In the genomic region with DNA sequence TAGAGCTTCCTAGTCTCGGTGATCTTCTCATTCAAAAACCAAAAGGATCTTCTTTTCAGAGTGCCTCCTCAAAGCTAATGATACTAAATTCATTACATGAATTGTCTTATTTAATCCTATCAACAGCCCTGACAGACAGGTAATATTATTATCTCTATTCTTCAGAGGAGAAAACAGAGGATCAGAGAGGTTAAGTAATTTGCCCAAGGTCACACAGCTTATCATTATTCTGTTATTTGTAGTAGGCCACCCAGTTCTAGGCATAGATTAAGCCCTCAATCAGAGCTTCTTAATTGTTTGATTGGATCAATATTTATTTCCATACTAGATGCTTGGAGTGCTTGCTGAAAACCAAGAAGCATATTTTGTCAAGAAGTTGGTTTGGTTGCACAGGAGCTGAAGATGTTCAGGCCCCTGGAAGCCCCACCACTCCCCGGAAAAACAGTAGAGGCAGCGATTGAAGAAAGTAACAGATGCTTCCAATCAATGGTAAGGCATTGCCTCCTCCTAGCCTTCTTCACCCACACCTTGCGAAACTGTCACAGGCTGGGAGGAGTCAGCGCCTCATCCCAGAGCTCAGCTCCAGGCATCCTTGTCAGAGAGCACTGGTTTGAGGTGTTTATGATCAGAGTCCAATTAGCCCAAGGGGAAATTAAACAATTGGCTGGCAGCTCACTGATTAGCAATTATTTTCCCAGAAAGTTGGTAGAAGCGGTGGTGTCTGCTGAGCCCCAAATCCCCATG, we compare ENCODE assay signal across 16 cellular contexts.
DNase-seq lines count a peak whose midpoint lies in the region; FAIRE-seq and TF ChIP-seq lines count a peak whose summit lies in the region.
"Had no signal": no experiment of that assay in that cellular context is flagged by ENCODE, and none has a peak within 500 bp of the region (broad histone marks: within the 10 kb centered on the region; RNA-seq: fewer than 3 reads in every experiment).

No MANE protein-coding gene starts in this region.

- no peak for FAIRE-seq in H1 (lab: Jason Lieb, UNC)
- FAIRE-seq: A204.1, GM12878, GM18507, HTR-8/SVneo had no signal

- H4K8ac ChIP-seq in H1 (ENCODE audit: extremely low read depth, insufficient read depth, low read length) (no peak overlapping the region), trophoblast cell (ENCODE audit: low read depth, low read length) (peak overlapping the region; percentile 55)

- H3K79me2 ChIP-seq in H1 (ENCODE audit: control insufficient read depth in 1 of 2, insufficient read depth in 2 of 2, low read length in 2 of 2): no peaks in the 10 kb centered on the region
- no peaks in the 10 kb centered on the region for H3K79me2 ChIP-seq in trophoblast cell (ENCODE audit: control insufficient read depth, insufficient read depth, low read length, poor library complexity)

- 90% methylated on average over 6 of the region's 6 CpGs; no CpG with 5 or more reads in 1 of the 2 experiments for WGBS in H1 (ENCODE audit: extremely low coverage in 1 of 2, insufficient coverage in 1 of 2, insufficient read length in 1 of 2, insufficient replicate concordance in 2 of 2, low coverage in 1 of 2, low lambda C conversion rate in 2 of 2, missing lambda C conversion rate in 1 of 2), 2 experiments
- WGBS in trophoblast cell (ENCODE audit: extremely low coverage, insufficient coverage, insufficient read length): no CpG with 5 or more reads among the region's 6 CpGs

- H3K9ac ChIP-seq in H1 (replicated peaks in 1 of 4; ENCODE audit: extremely low read depth in 1 of 4, low read depth in 3 of 4, low read length in 3 of 4) (no peak overlapping the region), trophoblast cell (ENCODE audit: low read length) (no peak overlapping the region)

- TF ChIP-seq CTCF in H1 (IDR thresholded peaks at IDR 0.05; ENCODE audit: control extremely low read depth in 1 of 3, insufficient read depth in 1 of 3, low read depth in 1 of 3, low read length in 3 of 3): no peak

- H3K36me3 ChIP-seq in H1 (ENCODE audit: control insufficient read depth in 2 of 4, insufficient read depth in 4 of 4, low read length in 3 of 4) (no peaks in the 10 kb centered on the region), trophoblast cell (ENCODE audit: control insufficient read depth in 1 of 2, insufficient read depth in 2 of 2, low read length in 2 of 2) (no peaks in the 10 kb centered on the region)

- no peaks in the 10 kb centered on the region for H3K9me3 ChIP-seq in H1 (ENCODE audit: insufficient read depth in 2 of 2, low read depth in 1 of 2, low read length in 1 of 2)
- H3K9me3 ChIP-seq in trophoblast cell (ENCODE audit: insufficient read depth, low read depth, low read length): no peaks in the 10 kb centered on the region

- H4K12ac ChIP-seq in trophoblast cell (ENCODE audit: low read depth, low read length): no peak overlapping the region

- H2BK15ac ChIP-seq in H1 (ENCODE audit: low read length): no peak overlapping the region

- H2AK5ac ChIP-seq in H1 (ENCODE audit: low read depth, low read length): no peak overlapping the region
- peak overlapping the region; percentile 80 for H2AK5ac ChIP-seq in trophoblast cell (ENCODE audit: low read length)

- H3K4me1 ChIP-seq in H1 (replicated peaks in 1 of 4; ENCODE audit: control insufficient read depth in 3 of 4, insufficient read depth in 4 of 4, low read length in 3 of 4) (peaks cover 0 to 2% (median 0%) of the 10 kb centered on the region in 4 experiments; a peak in 3 of 7 replicates), trophoblast cell (ENCODE audit: control insufficient read depth in 1 of 2, insufficient read depth in 2 of 2, low read length in 2 of 2) (peaks cover 9 to 14% of the 10 kb centered on the region in 2 experiments)

- H3K18ac ChIP-seq in H1 (ENCODE audit: extremely low read depth, low read length): no peak overlapping the region
- no peak overlapping the region for H3K18ac ChIP-seq in trophoblast cell (ENCODE audit: low read length)

- no peak overlapping the region for H4K5ac ChIP-seq in H1 (ENCODE audit: insufficient read length, low read depth, low read length)

- H3K4me2 ChIP-seq in H1 (ENCODE audit: insufficient read depth in 1 of 2, low read depth in 2 of 2, low read length in 2 of 2) (no peak overlapping the region), trophoblast cell (ENCODE audit: low read length) (no peak overlapping the region)

- H3K27ac ChIP-seq in H1 (ENCODE audit: low read depth, low read length) (no peak overlapping the region), trophoblast cell (ENCODE audit: low read depth, low read length) (peak overlapping the region; percentile 58)

- H2BK12ac ChIP-seq in H1 (ENCODE audit: low read depth, low read length): no peak overlapping the region
- H2BK12ac ChIP-seq in trophoblast cell (ENCODE audit: low read length): peak overlapping the region; percentile 93

- no peak for TF ChIP-seq RAD21 in H1 (IDR thresholded peaks at IDR 0.05 in 1 of 2, conservative IDR thresholded peaks at IDR 0.05 in 1 of 2; ENCODE audit: low read depth in 2 of 2, low read length in 2 of 2)

- no peaks in the 10 kb centered on the region for H3K23me2 ChIP-seq in H1 (ENCODE audit: low read depth, low read length)

- POLR2A ChIA-PET in H1 (lab: Charles Lee; ENCODE audit: partially characterized antibody): no interaction called here

- no peaks in the 10 kb centered on the region for H3K27me3 ChIP-seq in H1 (replicated peaks in 1 of 4; ENCODE audit: control insufficient read depth in 3 of 4, extremely low read depth in 1 of 4, insufficient read depth in 3 of 4, low read length in 3 of 4)
- no peaks in the 10 kb centered on the region for H3K27me3 ChIP-seq in trophoblast cell (ENCODE audit: insufficient read depth, low read length)

- no peak for TF ChIP-seq POLR2A in H1 (IDR thresholded peaks at IDR 0.05; ENCODE audit: control extremely low read depth in 1 of 2, low read depth in 2 of 2, low read length in 2 of 2)

- no peak overlapping the region for H4K91ac ChIP-seq in H1 (replicated peaks; ENCODE audit: insufficient read length, low read length)
- H4K91ac ChIP-seq in trophoblast cell (ENCODE audit: low read depth, low read length): peak overlapping the region; percentile 70

- no peaks in the 10 kb centered on the region for H4K20me1 ChIP-seq in H1 (replicated peaks in 1 of 2; ENCODE audit: control insufficient read depth in 1 of 2, insufficient read depth in 2 of 2, low read length in 2 of 2)

- no peak overlapping the region for H3K4ac ChIP-seq in H1 (replicated peaks; ENCODE audit: insufficient read length, low read depth, low read length)
- H3K4ac ChIP-seq in trophoblast cell (ENCODE audit: low read depth, low read length): no peak overlapping the region

- no peak overlapping the region for H2BK20ac ChIP-seq in H1 (ENCODE audit: low read length)

- H3K4me3 ChIP-seq in H1 (ENCODE audit: extremely low read depth in 1 of 4, insufficient read depth in 2 of 4, low read depth in 3 of 4, low read length in 4 of 4) (no peak overlapping the region), trophoblast cell (ENCODE audit: low read depth, low read length) (no peak overlapping the region)
- H3K4me3 ChIP-seq: GM12878 had no signal

- H3K23ac ChIP-seq in H1 (ENCODE audit: insufficient read length): no peak overlapping the region
- no peak overlapping the region for H3K23ac ChIP-seq in trophoblast cell (ENCODE audit: low read length)

- DNase-seq in ELF-1 (ENCODE audit: low read depth, low spot score) (peak; percentile 25), NCI-H82 (lab: John Stamatoyannopoulos, UW) (peak; percentile 79), H1 (ENCODE audit: low read depth in 1 of 2, low spot score in 2 of 2) (no peak), trophoblast cell (no peak), anterior cingulate cortex (lab: John Stamatoyannopoulos, UW) (no peak), ecto neural progenitor cell (ENCODE audit: low spot score) (no peak)
- DNase-seq in stimulated activated CD4-positive, alpha-beta T cell treated with anti-CD3 and anti-CD28 coated beads, Interleukin-1b, Interleukin-23, amount 100 ng/mL, for 48 hours: no peak
- DNase-seq: C1 segment of cervical spinal cord; Calu3; CD4-positive, alpha-beta T cell; DMS 273 treated with DMSO at 0.1 percent for 48 hours; HCEC 1CT had no signal

- H3K79me1 ChIP-seq in H1 (ENCODE audit: low read depth, low read length) (no peaks in the 10 kb centered on the region), trophoblast cell (ENCODE audit: low read length) (peaks cover 4% of the 10 kb centered on the region)

- H2BK5ac ChIP-seq in H1 (ENCODE audit: low read depth, low read length): no peak overlapping the region
- H2BK5ac ChIP-seq in trophoblast cell (ENCODE audit: low read depth, low read length, poor library complexity): peak overlapping the region; percentile 63

- H3K14ac ChIP-seq in H1 (ENCODE audit: insufficient read length): no peak overlapping the region
- H3K14ac ChIP-seq in trophoblast cell (ENCODE audit: low read length): peak overlapping the region; percentile 74

- H3K56ac ChIP-seq in H1 (replicated peaks; ENCODE audit: insufficient read length, low read depth, low read length): no peak overlapping the region

- CTCF ChIA-PET in H1 (lab: Charles Lee; ENCODE audit: partially characterized antibody): interaction anchor here (0.6 to 1.5 kb wide), 4 partner anchors 12 to 526 kb away, joined by 3 to 8 read pairs (median 4); no protein-coding TSS in a partner anchor

- H2BK120ac ChIP-seq in H1 (replicated peaks; ENCODE audit: low read depth, low read length): no peak overlapping the region
- H2BK120ac ChIP-seq in trophoblast cell (ENCODE audit: insufficient read depth, low read length, poor library complexity): peak overlapping the region; percentile 69

- no peak for TF ChIP-seq EP300 in H1 (IDR thresholded peaks at IDR 0.05; ENCODE audit: borderline replicate concordance in 1 of 2, low read depth in 2 of 2, low read length in 2 of 2)

- H2AFZ ChIP-seq in H1 (ENCODE audit: low read length) (no peak overlapping the region), trophoblast cell (ENCODE audit: insufficient read depth, low read length, poor library complexity) (no peak overlapping the region)

TF ChIP-seq in H1, 55 proteins besides CTCF, POLR2A, EP300 and RAD21:
- TF ChIP-seq CEBPB (IDR thresholded peaks at IDR 0.05; ENCODE audit: low read depth, low read length) (no peak), KDM1A (IDR thresholded peaks at IDR 0.05; ENCODE audit: borderline replicate concordance, low read length) (peak; percentile 77), BACH1 (IDR thresholded peaks at IDR 0.05; ENCODE audit: low read length) (no peak)

Comparison
In these comparisons a context has a peak if more than half of its experiments do, and no peak if none do; other contexts are left out.
1. DNase-seq: peak in ELF-1 (single experiment) and NCI-H82 (single experiment); none in H1 (0 of 2), trophoblast cell (0 of 2), anterior cingulate cortex (0 of 58), ecto neural progenitor cell (single experiment) and stimulated activated CD4-positive, alpha-beta T cell treated with anti-CD3 and anti-CD28 coated beads, Interleukin-1b, Interleukin-23, amount 100 ng/mL, for 48 hours (single experiment).